In the genomic region with DNA sequence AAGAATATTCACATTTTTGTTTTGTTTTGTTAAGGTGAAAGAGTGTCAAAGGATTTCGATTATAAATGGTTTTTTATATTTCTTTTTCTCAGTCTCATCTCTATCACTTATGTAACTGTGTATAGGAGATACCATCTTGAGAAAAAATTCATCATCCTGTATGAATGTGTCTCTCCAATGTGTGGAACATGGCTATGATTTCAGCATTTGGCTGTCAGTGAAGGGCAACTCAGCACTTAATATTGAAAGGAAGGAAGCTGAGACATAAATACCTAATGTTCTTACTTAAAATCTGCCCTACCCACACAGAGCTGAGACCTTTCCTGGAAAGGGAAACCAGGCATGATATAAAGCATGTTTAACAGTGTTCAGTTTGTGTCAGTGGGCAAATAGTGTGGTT, we compare ENCODE assay signal across 1 cellular context.
A peak's percentile ranks its signal among the peaks of the same experiment; 100 is the strongest.
TF ChIP-seq lines count a peak whose summit lies in the region.

No MANE protein-coding gene starts in this region.

TF ChIP-seq in SK-N-SH, 30 proteins besides CTCF, POLR2A, EP300 and RAD21 (continued from another document):
- TF ChIP-seq, protein P1, sequence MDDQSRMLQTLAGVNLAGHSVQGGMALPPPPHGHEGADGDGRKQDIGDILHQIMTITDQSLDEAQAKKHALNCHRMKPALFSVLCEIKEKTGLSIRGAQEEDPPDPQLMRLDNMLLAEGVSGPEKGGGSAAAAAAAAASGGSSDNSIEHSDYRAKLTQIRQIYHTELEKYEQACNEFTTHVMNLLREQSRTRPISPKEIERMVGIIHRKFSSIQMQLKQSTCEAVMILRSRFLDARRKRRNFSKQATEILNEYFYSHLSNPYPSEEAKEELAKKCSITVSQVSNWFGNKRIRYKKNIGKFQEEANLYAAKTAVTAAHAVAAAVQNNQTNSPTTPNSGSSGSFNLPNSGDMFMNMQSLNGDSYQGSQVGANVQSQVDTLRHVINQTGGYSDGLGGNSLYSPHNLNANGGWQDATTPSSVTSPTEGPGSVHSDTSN (IDR thresholded peaks at IDR 0.05), result 0 out of 2 replicates have a peak, but pooled peaks have one; percentile 10
